14 cellular contexts compared by ENCODE assay signal in the genomic region with DNA sequence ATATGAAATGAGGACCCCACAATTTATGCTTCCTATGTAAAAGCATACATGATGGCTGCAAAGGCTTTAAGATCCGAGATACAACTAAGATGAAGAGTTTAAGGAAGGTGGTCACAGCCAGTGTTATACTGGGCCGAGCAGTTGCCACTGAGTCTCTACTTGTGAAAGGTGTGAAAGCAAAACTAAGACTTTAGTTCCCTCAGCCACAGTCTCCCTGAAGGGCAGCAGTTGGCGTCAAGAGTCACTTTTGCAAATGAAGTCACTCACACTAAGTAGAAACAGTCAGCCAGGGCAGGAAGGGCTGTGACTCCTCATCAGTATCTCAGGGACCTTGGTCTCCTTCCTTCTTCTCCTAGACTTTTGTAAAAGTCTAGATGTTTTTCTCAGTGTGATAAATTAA.
DNase-seq lines count a peak whose midpoint lies in the region; ATAC-seq lines count a peak whose summit lies in the region.
"Had no signal": no experiment of that assay in that cellular context is flagged by ENCODE, and none has a peak within 500 bp of the region (broad histone marks: within the 10 kb centered on the region; RNA-seq: fewer than 3 reads in every experiment).

No MANE protein-coding gene starts in this region.

- no peaks in the 10 kb centered on the region for H3K9me3 ChIP-seq in GM23248 (ENCODE audit: low read depth)
- H3K9me3 ChIP-seq: ascending aorta; BLaER1 treated with 17β-estradiol and CSF1 and Interleukin-3, amounts not matched to agents 10 nM and 100 nM; neutrophil had no signal

- WGBS in GM23248 (ENCODE audit: low coverage in 1 of 2, low lambda C conversion rate in 2 of 2, missing lambda C conversion rate in 2 of 2), 2 experiments = 76 to 79% methylated on average over 3 of the region's 3 CpGs

- no peaks in the 10 kb centered on the region for H3K36me3 ChIP-seq in GM23248 (ENCODE audit: low read depth)
- H3K36me3 ChIP-seq: ascending aorta; BLaER1 treated with 17β-estradiol and CSF1 and Interleukin-3, amounts not matched to agents 10 nM and 100 nM; neutrophil had no signal

- H4K20me1 ChIP-seq in GM23248 (ENCODE audit: insufficient read depth) = no peaks in the 10 kb centered on the region
- H4K20me1 ChIP-seq: BLaER1 treated with 17β-estradiol and CSF1 and Interleukin-3, amounts not matched to agents 10 nM and 100 nM had no signal

- H3K9ac ChIP-seq in GM23248 = no peak overlapping the region
- H3K9ac ChIP-seq: BLaER1 treated with 17β-estradiol and CSF1 and Interleukin-3, amounts not matched to agents 10 nM and 100 nM had no signal

- DNase-seq in GM23248 (no peak), myocyte (ENCODE audit: low read depth) (peak; percentile 43), epidermal melanocyte (ENCODE audit: insufficient read length, low spot score) (no peak), NCI-H2227 (lab: John Stamatoyannopoulos, UW; ENCODE audit: unreplicated experiment) (no peak), AG20443 (ENCODE audit: low spot score) (no peak)
- DNase-seq: mammary epithelial cell, NCI-H226, substantia nigra had no signal

- in situ Hi-C loops in GM23248 (cut with MboI) = no loop called here

- ATAC-seq in GM19324 (IDR thresholded peaks at IDR 0.05; ENCODE audit: low FRiP score, unreplicated experiment) = peak; percentile 94
- ATAC-seq in HG03354 (IDR thresholded peaks at IDR 0.05; ENCODE audit: poor library complexity, severe bottlenecking, unreplicated experiment) = peak; percentile 73

- H2AFZ ChIP-seq in GM23248 = peak overlapping the region; percentile 20; the same call in 1 of the 2 replicates

- H3K4me1 ChIP-seq in GM23248 (ENCODE audit: insufficient read depth) = peaks cover 13% of the 10 kb centered on the region
- H3K4me1 ChIP-seq: ascending aorta had no signal

- 0 out of 2 replicates have a peak, but pooled peaks cover 7% of the 10 kb centered on the region for H3F3A ChIP-seq in GM23248 (ENCODE audit: insufficient read depth)

- no peaks in the 10 kb centered on the region for H3K9me2 ChIP-seq in GM23248 (ENCODE audit: insufficient read depth)

- H3K27me3 ChIP-seq in GM23248 (replicated peaks; ENCODE audit: insufficient read depth) = no peaks in the 10 kb centered on the region
- H3K27me3 ChIP-seq: ascending aorta; BLaER1 treated with 17β-estradiol and CSF1 and Interleukin-3, amounts not matched to agents 10 nM and 100 nM; neutrophil had no signal

- H3K4me3 ChIP-seq in GM23248 = no peak overlapping the region
- H3K4me3 ChIP-seq: ascending aorta; BLaER1 treated with 17β-estradiol and CSF1 and Interleukin-3, amounts not matched to agents 10 nM and 100 nM; skin epidermis had no signal

- H3K79me2 ChIP-seq in GM23248 (ENCODE audit: insufficient read depth) = no peaks in the 10 kb centered on the region

- no peak overlapping the region for H3K27ac ChIP-seq in GM23248
- H3K27ac ChIP-seq: ascending aorta; BLaER1 treated with 17β-estradiol and CSF1 and Interleukin-3, amounts not matched to agents 10 nM and 100 nM; neutrophil; skin epidermis had no signal

- H3K4me2 ChIP-seq in GM23248 (ENCODE audit: unreplicated experiment) = no peak overlapping the region
